In genomic region chr17:9597638-9598037, GRCh38 we compare ENCODE assay signal across 13 cellular contexts. TPM values are rescaled to one million over a fixed set of nuclear protein-coding genes. Genes with fewer than 3 reads are reported as not detected.
"Had no signal": no experiment of that assay in that cellular context is flagged by ENCODE, and none has a peak within 500 bp of the region (broad histone marks: within the 10 kb centered on the region; RNA-seq: fewer than 3 reads in every experiment).

No MANE protein-coding gene starts in this region.

RNA-seq across cellular contexts. Expression of gene CFAP52, which starts 21.2 kb away (rescaled TPM):
- total RNA-seq: kidney epithelial cell, left colon, left lobe of liver, left ventricle myocardium inferior, left ventricle myocardium superior, lung microvascular endothelial cell, mammary epithelial cell, mesenteric fat pad, mesothelial cell of epicardium, mononuclear cell, mucosa of descending colon, mucosa of gallbladder, myocyte had no signal

RNA-seq across cellular contexts. Expression of gene USP43, which starts 47.7 kb away (rescaled TPM):
- total RNA-seq: lung microvascular endothelial cell, mesenteric fat pad, myocyte had no signal
